8 cellular contexts compared by ENCODE assay signal in genomic region chr12:122975790-122976647, GRCh38. TPM values are rescaled to one million over a fixed set of nuclear protein-coding genes. Genes with fewer than 3 reads are reported as not detected.
DNase-seq lines count a peak whose midpoint lies in the region; TF ChIP-seq lines count a peak whose summit lies in the region.

No MANE protein-coding gene starts in this region.

- H3K36me3 Mint-ChIP-seq in activated naive CD4-positive, alpha-beta T cell treated with anti-CD3 and anti-CD28 coated beads for 36 hours (ENCODE audit: low read depth), result peaks cover 1% of the 10 kb centered on the region
- peaks cover 2% of the 10 kb centered on the region for H3K36me3 Mint-ChIP-seq in activated T-helper 1 cell treated with anti-CD3 and anti-CD28 coated beads, Interleukin-12 subunit alpha, Interleukin-12 subunit beta, Interleukin-2, Interleukin-4 antibody, amounts not matched to agents 30 ng/mL and 10 ng/mL and 1 ng/mL, durations not matched to agents 14 hours and 24 hours and 36 hours (ENCODE audit: low read depth)

- no peaks in the 10 kb centered on the region for H3K27me3 Mint-ChIP-seq in activated naive CD4-positive, alpha-beta T cell treated with anti-CD3 and anti-CD28 coated beads for 36 hours (ENCODE audit: low read depth)
- no peaks in the 10 kb centered on the region for H3K27me3 Mint-ChIP-seq in activated T-helper 1 cell treated with anti-CD3 and anti-CD28 coated beads, Interleukin-12 subunit alpha, Interleukin-12 subunit beta, Interleukin-2, Interleukin-4 antibody, amounts not matched to agents 30 ng/mL and 10 ng/mL and 1 ng/mL, durations not matched to agents 14 hours and 24 hours and 36 hours (ENCODE audit: insufficient read depth)

- no peaks in the 10 kb centered on the region for H3K36me3 ChIP-seq in thyroid gland

- 11 to 20% methylated on average over 4 to 8 of the region's 8 CpGs for WGBS in thyroid gland, 2 donors

- peaks cover 40% of the 10 kb centered on the region for H3K4me1 Mint-ChIP-seq in activated naive CD4-positive, alpha-beta T cell treated with anti-CD3 and anti-CD28 coated beads for 36 hours (ENCODE audit: low read depth)
- H3K4me1 Mint-ChIP-seq in activated T-helper 1 cell treated with anti-CD3 and anti-CD28 coated beads, Interleukin-12 subunit alpha, Interleukin-12 subunit beta, Interleukin-2, Interleukin-4 antibody, amounts not matched to agents 30 ng/mL and 10 ng/mL and 1 ng/mL, durations not matched to agents 14 hours and 24 hours and 36 hours (ENCODE audit: low read depth), result peaks cover 14% of the 10 kb centered on the region

- H3K27me3 ChIP-seq in thyroid gland, result no peaks in the 10 kb centered on the region

- no peak for TF ChIP-seq CTCF in thyroid gland (IDR thresholded peaks at IDR 0.05)

- CTCF ChIA-PET in activated naive CD4-positive, alpha-beta T cell treated with anti-CD3 and anti-CD28 coated beads for 36 hours (lab: Charles Lee), result interaction anchor here (0.5 kb wide), 1 partner anchor 561 kb away, joined by 4 read pairs; no protein-coding TSS in a partner anchor

- no peaks in the 10 kb centered on the region for H3K9me3 ChIP-seq in thyroid gland

- H3K4me3 Mint-ChIP-seq in activated naive CD4-positive, alpha-beta T cell treated with anti-CD3 and anti-CD28 coated beads for 36 hours, result peak overlapping the region; percentile 90
- peak overlapping the region; percentile 98 for H3K4me3 Mint-ChIP-seq in activated T-helper 1 cell treated with anti-CD3 and anti-CD28 coated beads, Interleukin-12 subunit alpha, Interleukin-12 subunit beta, Interleukin-2, Interleukin-4 antibody, amounts not matched to agents 30 ng/mL and 10 ng/mL and 1 ng/mL, durations not matched to agents 14 hours and 24 hours and 36 hours

- TF ChIP-seq POLR2A in thyroid gland (IDR thresholded peaks at IDR 0.05), result no peak

- DNase-seq in activated naive CD4-positive, alpha-beta T cell treated with anti-CD3 and anti-CD28 coated beads for 36 hours, result no peak
- no peak for DNase-seq in activated naive CD4-positive, alpha-beta T cell treated with Interleukin-2 at 50 U/mL for 16 hours
- DNase-seq in activated T-helper 1 cell treated with anti-CD3 and anti-CD28 coated beads, Interleukin-12 subunit alpha, Interleukin-12 subunit beta, Interleukin-2, Interleukin-4 antibody, amounts not matched to agents 30 ng/mL and 10 ng/mL and 1 ng/mL, durations not matched to agents 14 hours and 24 hours and 36 hours (ENCODE audit: low spot score), result no peak
- peak; percentile 62 for DNase-seq in islet precursor cell
- DNase-seq in thyroid gland, result no peak
- DNase-seq in OCI-M2 (lab: John Stamatoyannopoulos, UW; ENCODE audit: unreplicated experiment), result no peak
- DNase-seq in NCI-H226, result no peak
- DNase-seq in T-helper 9 cell, result no peak

- H3K4me1 ChIP-seq in thyroid gland, result peaks cover 24 to 31% of the 10 kb centered on the region in 2 donors

- peak overlapping the region; percentile 100 for H3K27ac Mint-ChIP-seq in activated naive CD4-positive, alpha-beta T cell treated with anti-CD3 and anti-CD28 coated beads for 36 hours
- peak overlapping the region; percentile 98 for H3K27ac Mint-ChIP-seq in activated T-helper 1 cell treated with anti-CD3 and anti-CD28 coated beads, Interleukin-12 subunit alpha, Interleukin-12 subunit beta, Interleukin-2, Interleukin-4 antibody, amounts not matched to agents 30 ng/mL and 10 ng/mL and 1 ng/mL, durations not matched to agents 14 hours and 24 hours and 36 hours

- intact Hi-C loops in activated naive CD4-positive, alpha-beta T cell treated with anti-CD3 and anti-CD28 coated beads for 36 hours (cut with micrococcal nuclease), result loop anchor here (1.0 to 10.0 kb wide), 9 partner anchors 49 to 739 kb away; partner anchors contain the start of genes ATP6V0A2, DDX55, PITPNM2 and RILPL2
- intact Hi-C loops in activated T-helper 1 cell treated with anti-CD3 and anti-CD28 coated beads, Interleukin-12 subunit alpha, Interleukin-12 subunit beta, Interleukin-2, Interleukin-4 antibody, amounts not matched to agents 30 ng/mL and 10 ng/mL and 1 ng/mL, durations not matched to agents 14 hours and 24 hours and 36 hours (cut with micrococcal nuclease), result loop anchor here (1.0 to 10.0 kb wide), 6 partner anchors 67 to 749 kb away; partner anchors contain the start of genes ATP6V0A2, DIABLO, PITPNM2 and VPS37B
- intact Hi-C loops in thyroid gland (cut with DNase I), result no loop called here

- H3K4me3 ChIP-seq in thyroid gland (replicated peaks in 1 of 3), result peak overlapping the region; percentile 77 to 100 (median 82)

- H3K9me3 Mint-ChIP-seq in activated naive CD4-positive, alpha-beta T cell treated with anti-CD3 and anti-CD28 coated beads for 36 hours, result no peaks in the 10 kb centered on the region
- H3K9me3 Mint-ChIP-seq in activated T-helper 1 cell treated with anti-CD3 and anti-CD28 coated beads, Interleukin-12 subunit alpha, Interleukin-12 subunit beta, Interleukin-2, Interleukin-4 antibody, amounts not matched to agents 30 ng/mL and 10 ng/mL and 1 ng/mL, durations not matched to agents 14 hours and 24 hours and 36 hours, result no peaks in the 10 kb centered on the region

- peak overlapping the region in 1 of 3 donors; percentile 100 for H3K27ac ChIP-seq in thyroid gland

RNA-seq across cellular contexts. Expression of gene OGFOD2, which starts 1.0 kb away (rescaled TPM):
- 10 to 100 TPM; 26.8 to 27.7 TPM for total RNA-seq in activated naive CD4-positive, alpha-beta T cell treated with anti-CD3 and anti-CD28 coated beads for 36 hours
- total RNA-seq in activated T-helper 1 cell treated with anti-CD3 and anti-CD28 coated beads, Interleukin-12 subunit alpha, Interleukin-12 subunit beta, Interleukin-2, Interleukin-4 antibody, amounts not matched to agents 30 ng/mL and 10 ng/mL and 1 ng/mL, durations not matched to agents 14 hours and 24 hours and 36 hours, result 18.0 and 22.1 TPM in 2 replicates
- total RNA-seq in thyroid gland, result 10 to 100 TPM in 3 of 4 donors, 1 to 10 TPM in 1; 5.9 to 16.3 (median 15.5) TPM

RNA-seq across cellular contexts. Expression of gene ARL6IP4, which starts 4.5 kb away (rescaled TPM):
- 100 to 1,000 TPM; 159 to 177 TPM for total RNA-seq in activated naive CD4-positive, alpha-beta T cell treated with anti-CD3 and anti-CD28 coated beads for 36 hours
- total RNA-seq in activated T-helper 1 cell treated with anti-CD3 and anti-CD28 coated beads, Interleukin-12 subunit alpha, Interleukin-12 subunit beta, Interleukin-2, Interleukin-4 antibody, amounts not matched to agents 30 ng/mL and 10 ng/mL and 1 ng/mL, durations not matched to agents 14 hours and 24 hours and 36 hours, result 154 and 155 TPM in 2 replicates
- 100 to 1,000 TPM; 210 to 281 (median 262) TPM for total RNA-seq in thyroid gland

RNA-seq across cellular contexts. Expression of gene ABCB9, which starts 9.8 kb away (rescaled TPM):
- 1 to 10 TPM; 5.1 to 5.9 TPM for total RNA-seq in activated naive CD4-positive, alpha-beta T cell treated with anti-CD3 and anti-CD28 coated beads for 36 hours
- 3.8 and 4.4 TPM in 2 replicates for total RNA-seq in activated T-helper 1 cell treated with anti-CD3 and anti-CD28 coated beads, Interleukin-12 subunit alpha, Interleukin-12 subunit beta, Interleukin-2, Interleukin-4 antibody, amounts not matched to agents 30 ng/mL and 10 ng/mL and 1 ng/mL, durations not matched to agents 14 hours and 24 hours and 36 hours
- 1 to 10 TPM; 4.9 to 6.8 (median 5.3) TPM for total RNA-seq in thyroid gland
